8 cellular contexts compared by ENCODE assay signal in genomic region chr1:26537951-26538352, GRCh38. TPM values are rescaled to one million over a fixed set of nuclear protein-coding genes. Genes with fewer than 3 reads are reported as not detected.
DNase-seq lines count a peak whose midpoint lies in the region; ATAC-seq and TF ChIP-seq lines count a peak whose summit lies in the region.

No MANE protein-coding gene starts in this region.

- intact Hi-C loops in upper lobe of right lung (cut with DNase I) = no loop called here

- ATAC-seq in upper lobe of right lung (peak; percentile 50), HG03439 (IDR thresholded peaks at IDR 0.05; ENCODE audit: unreplicated experiment) (no peak)

- no peaks in the 10 kb centered on the region for H3K27me3 ChIP-seq in upper lobe of right lung

- DNase-seq in AG10803 (ENCODE audit: low read depth) (peak; percentile 9), GM13976 (ENCODE audit: low spot score) (peak; percentile 76), SKM-1 (lab: John Stamatoyannopoulos, UW; ENCODE audit: unreplicated experiment) (peak; percentile 90), glomerular visceral epithelial cell (ENCODE audit: extremely low spot score) (peak; percentile 24), upper lobe of right lung (no peak), HuH-7 (ENCODE audit: low spot score) (no peak), NCI-H1694 (lab: John Stamatoyannopoulos, UW) (no peak)

- in situ Hi-C loops in GM13976 (cut with MboI; ENCODE audit: low sequenced_read_pairs, unreplicated experiment) = no loop called here

- TF ChIP-seq CTCF in AG10803 (conservative IDR thresholded peaks at IDR 0.05; ENCODE audit: low read length) (peak; percentile 27), GM13976 (IDR thresholded peaks at IDR 0.05; ENCODE audit: borderline replicate concordance, control extremely low read depth, extremely low read depth, insufficient read depth, missing control alignments) (peak; percentile 50), upper lobe of right lung (IDR thresholded peaks at IDR 0.05) (peak; percentile 19)

- H3K27ac ChIP-seq in upper lobe of right lung = no peak overlapping the region

- H3K9me3 ChIP-seq in upper lobe of right lung = no peaks in the 10 kb centered on the region

- peaks cover 5% of the 10 kb centered on the region for H3K36me3 ChIP-seq in upper lobe of right lung

- no peak overlapping the region for H3K4me3 ChIP-seq in AG10803 (ENCODE audit: low read length)
- H3K4me3 ChIP-seq in upper lobe of right lung = no peak overlapping the region

- H3K4me1 ChIP-seq in upper lobe of right lung = peaks cover 50% of the 10 kb centered on the region

RNA-seq across cellular contexts. Expression of gene RPS6KA1, which starts 8.4 kb away (rescaled TPM):
- 124 TPM for total RNA-seq in upper lobe of right lung

Comparison
In these comparisons a context has a peak if more than half of its experiments do, and no peak if none do; other contexts are left out.
1. DNase-seq: peak in AG10803 (single experiment), GM13976 (single experiment), SKM-1 (single experiment) and glomerular visceral epithelial cell (single experiment); none in upper lobe of right lung (single experiment), HuH-7 (single experiment) and NCI-H1694 (single experiment).
2. Peak in every context shown above with its lines, with median percentiles within 50 percentile points of each other: CTCF ChIP-seq.